ENCODE assay signal across 14 cellular contexts in genomic region chr17:60372790-60373483, GRCh38. TPM values are rescaled to one million over a fixed set of nuclear protein-coding genes. Genes with fewer than 3 reads are reported as not detected.
DNase-seq lines count a peak whose midpoint lies in the region; ATAC-seq and TF ChIP-seq lines count a peak whose summit lies in the region.
"Had no signal": no experiment of that assay in that cellular context is flagged by ENCODE, and none has a peak within 500 bp of the region (broad histone marks: within the 10 kb centered on the region; RNA-seq: fewer than 3 reads in every experiment).

No MANE protein-coding gene starts in this region.

- peaks cover 13% of the 10 kb centered on the region for H3K4me1 Mint-ChIP-seq in activated T-cell treated with anti-CD3 and anti-CD28 coated beads, Interleukin-2, amount 50 U/mL, for 72 hours (ENCODE audit: low read depth)
- peaks cover 14% of the 10 kb centered on the region for H3K4me1 Mint-ChIP-seq in stimulated activated naive CD8-positive, alpha-beta T cell treated with anti-CD3 and anti-CD28 coated beads, Interleukin-15, amount 100 ng/mL, for 72 hours

- no peak overlapping the region for H3K4me3 ChIP-seq in PC-9
- H3K4me3 ChIP-seq: BLaER1, Peyer's patch had no signal

- no peak overlapping the region for H3K27ac Mint-ChIP-seq in activated T-cell treated with anti-CD3 and anti-CD28 coated beads, Interleukin-2, amount 50 U/mL, for 72 hours
- no peak overlapping the region for H3K27ac Mint-ChIP-seq in stimulated activated naive CD8-positive, alpha-beta T cell treated with anti-CD3 and anti-CD28 coated beads, Interleukin-15, amount 100 ng/mL, for 72 hours
- H3K27ac Mint-ChIP-seq: activated CD4-positive, alpha-beta memory T cell treated with anti-CD3 and anti-CD28 coated beads for 36 hours had no signal

- TF ChIP-seq CTCF in PC-9 (conservative IDR thresholded peaks at IDR 0.05): no peak

- DNase-seq in activated T-cell treated with anti-CD3 and anti-CD28 coated beads, Interleukin-2, amount 50 U/mL, for 72 hours: no peak
- DNase-seq in activated T-cell treated with anti-CD3 and anti-CD28 coated beads, Interleukin-2, amount 50 U/mL, for 1 hour: no peak
- DNase-seq in PC-9 (peak; percentile 11 to 78), fibroblast of gingiva (ENCODE audit: low read depth) (peak; percentile 58), G401 (ENCODE audit: low spot score) (no peak), anterior cingulate cortex (lab: John Stamatoyannopoulos, UW) (no peak)
- no peak for DNase-seq in stimulated activated naive CD8-positive, alpha-beta T cell treated with anti-CD3 and anti-CD28 coated beads, Interleukin-15, amount 100 ng/mL, for 72 hours
- DNase-seq: activated CD4-positive, alpha-beta memory T cell treated with anti-CD3 and anti-CD28 coated beads for 36 hours; caudate nucleus; glutamatergic neuron; Peyer's patch; stimulated activated naive CD4-positive, alpha-beta T cell had no signal

- peaks cover 15% of the 10 kb centered on the region for H3K4me1 ChIP-seq in PC-9 (replicated peaks; ENCODE audit: insufficient read depth)
- H3K4me1 ChIP-seq: Peyer's patch had no signal

- H3K27me3 ChIP-seq in PC-9 (ENCODE audit: insufficient read depth, low read depth): no peaks in the 10 kb centered on the region
- H3K27me3 ChIP-seq: BLaER1, Peyer's patch had no signal

- peaks cover 21% of the 10 kb centered on the region for H3F3A ChIP-seq in PC-9 (ENCODE audit: insufficient read depth, low read depth)

- no TSS peak for BruUV-seq in PC-9 (replicated peaks; lab: Mats Ljungman, UMichigan)

- CTCF ChIA-PET in PC-9 (lab: Charles Lee): interaction anchor here (0.6 kb wide), 1 partner anchor 55 kb away, joined by 9 read pairs; no protein-coding TSS in a partner anchor

- intact Hi-C loops in PC-9 (cut with micrococcal nuclease; ENCODE audit: unreplicated experiment): no loop called here

- H2AFZ ChIP-seq in PC-9: no peak overlapping the region

- peak; percentile 97 to 99 for ATAC-seq in activated T-cell treated with anti-CD3 and anti-CD28 coated beads, Interleukin-2, amount 50 U/mL, for 72 hours (replicated peaks in 1 of 2)
- ATAC-seq in stimulated activated naive CD8-positive, alpha-beta T cell treated with anti-CD3 and anti-CD28 coated beads, Interleukin-15, amount 100 ng/mL, for 72 hours: peak; percentile 65
- ATAC-seq in HG02870 (IDR thresholded peaks at IDR 0.05; ENCODE audit: unreplicated experiment): no peak

- H3K9me2 ChIP-seq in PC-9 (ENCODE audit: insufficient read depth): no peaks in the 10 kb centered on the region

- H3K27me3 Mint-ChIP-seq in activated T-cell treated with anti-CD3 and anti-CD28 coated beads, Interleukin-2, amount 50 U/mL, for 72 hours (ENCODE audit: low read depth): no peaks in the 10 kb centered on the region
- H3K27me3 Mint-ChIP-seq in stimulated activated naive CD8-positive, alpha-beta T cell treated with anti-CD3 and anti-CD28 coated beads, Interleukin-15, amount 100 ng/mL, for 72 hours: no peaks in the 10 kb centered on the region
- H3K27me3 Mint-ChIP-seq: activated CD4-positive, alpha-beta memory T cell treated with anti-CD3 and anti-CD28 coated beads for 36 hours had no signal

- H3K9me3 ChIP-seq in PC-9 (ENCODE audit: insufficient read depth, low read depth): peaks cover 5% of the 10 kb centered on the region; the same call in 1 of the 2 replicates
- H3K9me3 ChIP-seq: BLaER1, Peyer's patch had no signal

- H3K4me2 ChIP-seq in PC-9: peak overlapping the region; percentile 40

- in situ Hi-C loops in G401 (cut with HindIII; ENCODE audit: low sequenced_read_pairs): no loop called here

- H3K79me2 ChIP-seq in PC-9 (ENCODE audit: low read depth): peaks cover 42% of the 10 kb centered on the region

- H3K36me3 Mint-ChIP-seq in activated T-cell treated with anti-CD3 and anti-CD28 coated beads, Interleukin-2, amount 50 U/mL, for 72 hours (ENCODE audit: insufficient read depth in 2 of 2): no peaks in the 10 kb centered on the region
- H3K36me3 Mint-ChIP-seq: activated CD4-positive, alpha-beta memory T cell treated with anti-CD3 and anti-CD28 coated beads for 36 hours had no signal

- H3K36me3 ChIP-seq in PC-9 (ENCODE audit: low read depth): no peaks in the 10 kb centered on the region; the same call in 1 of the 2 replicates
- H3K36me3 ChIP-seq: Peyer's patch had no signal

- POLR2A ChIA-PET in PC-9 (lab: Charles Lee; ENCODE audit: unreplicated experiment): no interaction called here

- H3K4me3 Mint-ChIP-seq in activated T-cell treated with anti-CD3 and anti-CD28 coated beads, Interleukin-2, amount 50 U/mL, for 72 hours: peak overlapping the region in 1 of 2 donors; percentile 14
- H3K4me3 Mint-ChIP-seq in stimulated activated naive CD8-positive, alpha-beta T cell treated with anti-CD3 and anti-CD28 coated beads, Interleukin-15, amount 100 ng/mL, for 72 hours: no peak overlapping the region
- H3K4me3 Mint-ChIP-seq: activated CD4-positive, alpha-beta memory T cell treated with anti-CD3 and anti-CD28 coated beads for 36 hours had no signal

- peak overlapping the region; percentile 28; the same call in 1 of the 2 replicates for H3K27ac ChIP-seq in PC-9
- H3K27ac ChIP-seq: BLaER1, Peyer's patch had no signal

- no peaks in the 10 kb centered on the region; the same call in 1 of the 2 replicates for H4K20me1 ChIP-seq in PC-9 (ENCODE audit: insufficient read depth)

- no peaks in the 10 kb centered on the region for H3K9me3 Mint-ChIP-seq in activated T-cell treated with anti-CD3 and anti-CD28 coated beads, Interleukin-2, amount 50 U/mL, for 72 hours
- no peaks in the 10 kb centered on the region for H3K9me3 Mint-ChIP-seq in stimulated activated naive CD8-positive, alpha-beta T cell treated with anti-CD3 and anti-CD28 coated beads, Interleukin-15, amount 100 ng/mL, for 72 hours
- H3K9me3 Mint-ChIP-seq: activated CD4-positive, alpha-beta memory T cell treated with anti-CD3 and anti-CD28 coated beads for 36 hours had no signal

RNA-seq across cellular contexts. Expression of gene USP32, which starts 19.0 kb away (rescaled TPM):
- total RNA-seq in activated T-cell treated with anti-CD3 and anti-CD28 coated beads, Interleukin-2, amount 50 U/mL, for 72 hours: 10 to 100 TPM; 42.4 to 48.8 TPM
- 32.3 and 32.6 TPM in 2 replicates for total RNA-seq in PC-9 (2021)
- total RNA-seq in G401 (2014; rRNA removed; shearing (Covaris generic)): 42.4 and 43.7 TPM in 2 replicates

RNA-seq across cellular contexts. Expression of gene CHCT1, which starts 49.4 kb away (rescaled TPM):
- total RNA-seq in activated T-cell treated with anti-CD3 and anti-CD28 coated beads, Interleukin-2, amount 50 U/mL, for 72 hours: under 1 TPM; 0.46 to 0.67 TPM
- total RNA-seq in PC-9 (2021): not detected in 2 replicates
- not detected in 2 replicates for total RNA-seq in G401 (2014; rRNA removed; shearing (Covaris generic))
- total RNA-seq: activated CD4-positive, alpha-beta memory T cell treated with anti-CD3 and anti-CD28 coated beads for 36 hours; Peyer's patch had no signal

Comparison
In these comparisons a context has a peak if more than half of its experiments do, and no peak if none do; other contexts are left out.
1. DNase-seq: peak in PC-9 (2 of 2) and fibroblast of gingiva (single experiment); none in activated T-cell treated with anti-CD3 and anti-CD28 coated beads, Interleukin-2, amount 50 U/mL, for 72 hours (0 of 2), activated T-cell treated with anti-CD3 and anti-CD28 coated beads, Interleukin-2, amount 50 U/mL, for 1 hour (single experiment), stimulated activated naive CD8-positive, alpha-beta T cell treated with anti-CD3 and anti-CD28 coated beads, Interleukin-15, amount 100 ng/mL, for 72 hours (0 of 2), G401 (single experiment) and anterior cingulate cortex (0 of 58).